21 cellular contexts compared by ENCODE assay signal in the genomic region with DNA sequence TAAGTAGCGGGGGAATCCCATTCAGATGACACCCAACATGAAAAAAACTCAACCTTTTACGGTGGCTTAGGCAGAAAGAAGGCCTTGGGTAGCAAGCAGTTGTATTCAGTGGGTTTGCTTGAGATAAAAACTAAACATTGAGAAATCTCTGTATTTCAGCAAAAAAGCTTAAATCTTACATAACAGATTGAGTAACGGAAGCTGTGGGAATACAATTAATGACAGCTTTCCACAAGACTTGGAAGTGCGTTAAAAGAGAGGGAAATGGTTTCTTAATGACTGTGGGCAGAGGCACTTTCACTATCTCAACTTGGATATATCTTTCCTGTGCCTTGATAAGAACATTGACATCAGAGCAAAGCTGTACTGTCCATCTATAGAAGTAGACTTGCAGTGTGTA.
DNase-seq lines count a peak whose midpoint lies in the region; ATAC-seq, FAIRE-seq and TF ChIP-seq lines count a peak whose summit lies in the region.
"Had no signal": no experiment of that assay in that cellular context is flagged by ENCODE, and none has a peak within 500 bp of the region (broad histone marks: within the 10 kb centered on the region; RNA-seq: fewer than 3 reads in every experiment).

No MANE protein-coding gene starts in this region.

- intact Hi-C loops in CD8-positive, alpha-beta T cell (cut with DNase I, micrococcal nuclease): no loop called here

- H3F3A ChIP-seq in smooth muscle cell (ENCODE audit: low read depth) (no peaks in the 10 kb centered on the region), GM23248 (ENCODE audit: insufficient read depth) (no peaks in the 10 kb centered on the region)

- no peak overlapping the region for H2BK12ac ChIP-seq in H9 (ENCODE audit: insufficient read length, low read depth, low read length)
- no peak overlapping the region for H2BK12ac ChIP-seq in H1 (ENCODE audit: low read depth, low read length)

- no peaks in the 10 kb centered on the region for H3K36me3 ChIP-seq in H1 (ENCODE audit: control insufficient read depth in 2 of 4, insufficient read depth in 4 of 4, low read length in 3 of 4)
- no peaks in the 10 kb centered on the region for H3K36me3 ChIP-seq in smooth muscle cell (ENCODE audit: low read depth)
- H3K36me3 ChIP-seq in CD8-positive, alpha-beta T cell (ENCODE audit: insufficient read depth, low read length): no peaks in the 10 kb centered on the region
- no peaks in the 10 kb centered on the region for H3K36me3 ChIP-seq in GM23248 (ENCODE audit: low read depth)

- H3K4me3 ChIP-seq in H1 (ENCODE audit: extremely low read depth in 1 of 4, insufficient read depth in 2 of 4, low read depth in 3 of 4, low read length in 4 of 4) (no peak overlapping the region), smooth muscle cell (no peak overlapping the region), GM23248 (no peak overlapping the region)
- H3K4me3 ChIP-seq in CD8-positive, alpha-beta T cell (ENCODE audit: low read depth, low read length): no peak overlapping the region
- H3K4me3 ChIP-seq: SK-N-MC had no signal

- H4K5ac ChIP-seq in H9 (ENCODE audit: insufficient read length, low read depth, low read length): no peak overlapping the region
- no peak overlapping the region for H4K5ac ChIP-seq in H1 (ENCODE audit: insufficient read length, low read depth, low read length)

- no peak for TF ChIP-seq EP300 in H1 (IDR thresholded peaks at IDR 0.05; ENCODE audit: borderline replicate concordance in 1 of 2, low read depth in 2 of 2, low read length in 2 of 2)

- WGBS in H9 (ENCODE audit: extremely low coverage, insufficient read length, low lambda C conversion rate): no CpG with 5 or more reads among the region's 4 CpGs
- 91% methylated on average over 4 of the region's 4 CpGs; no CpG with 5 or more reads in 1 of the 2 experiments for WGBS in H1 (ENCODE audit: extremely low coverage in 1 of 2, insufficient coverage in 1 of 2, insufficient read length in 1 of 2, insufficient replicate concordance in 2 of 2, low coverage in 1 of 2, low lambda C conversion rate in 2 of 2, missing lambda C conversion rate in 1 of 2), 2 experiments
- WGBS in smooth muscle cell (ENCODE audit: low lambda C conversion rate): 41% methylated on average over 4 of the region's 4 CpGs
- WGBS in GM23248 (ENCODE audit: low coverage in 1 of 2, low lambda C conversion rate in 2 of 2, missing lambda C conversion rate in 2 of 2), 2 experiments: 12 to 14% methylated on average over 4 of the region's 4 CpGs

- peak overlapping the region in 2 of 3 experiments; percentile 12 to 44; a peak in 2 of 7 replicates for H3K27ac Mint-ChIP-seq in H9
- no peak overlapping the region for H3K27ac Mint-ChIP-seq in CD8-positive, alpha-beta T cell
- H3K27ac Mint-ChIP-seq: B cell; CD4-positive, alpha-beta T cell had no signal

- H2BK15ac ChIP-seq in H9 (ENCODE audit: low read depth, low read length) (no peak overlapping the region), H1 (ENCODE audit: low read length) (no peak overlapping the region; the same call in 1 of the 2 replicates)

- POLR2A ChIA-PET in H1 (lab: Charles Lee; ENCODE audit: partially characterized antibody): no interaction called here
- POLR2A ChIA-PET in CD8-positive, alpha-beta T cell (lab: Charles Lee): no interaction called here

- TF ChIP-seq CTCF in H9 (conservative IDR thresholded peaks at IDR 0.05) (no peak), H1 (IDR thresholded peaks at IDR 0.05; ENCODE audit: control extremely low read depth in 1 of 3, insufficient read depth in 1 of 3, low read depth in 1 of 3, low read length in 3 of 3) (no peak), smooth muscle cell (IDR thresholded peaks at IDR 0.05; ENCODE audit: borderline replicate concordance, insufficient read depth, poor library complexity, severe bottlenecking) (no peak)
- no peak for TF ChIP-seq CTCF in CD8-positive, alpha-beta T cell (IDR thresholded peaks at IDR 0.05)

- H2BK120ac ChIP-seq in H9 (ENCODE audit: low read depth, low read length, poor library complexity, severe bottlenecking): no peak overlapping the region
- peak overlapping the region; percentile 40 for H2BK120ac ChIP-seq in H1 (replicated peaks; ENCODE audit: low read depth, low read length)

- H3K18ac ChIP-seq in H9 (ENCODE audit: insufficient read length, low read depth, low read length): no peak overlapping the region
- H3K18ac ChIP-seq in H1 (ENCODE audit: extremely low read depth, low read length): no peak overlapping the region

- H3K27me3 ChIP-seq in H9 (ENCODE audit: insufficient read depth, low read length): no peaks in the 10 kb centered on the region
- H3K27me3 ChIP-seq in H1 (replicated peaks in 1 of 4; ENCODE audit: control insufficient read depth in 3 of 4, extremely low read depth in 1 of 4, insufficient read depth in 3 of 4, low read length in 3 of 4): no peaks in the 10 kb centered on the region
- H3K27me3 ChIP-seq in smooth muscle cell (ENCODE audit: low read depth): no peaks in the 10 kb centered on the region
- H3K27me3 ChIP-seq in CD8-positive, alpha-beta T cell (ENCODE audit: insufficient read depth, low read length): no peaks in the 10 kb centered on the region
- H3K27me3 ChIP-seq in GM23248 (replicated peaks; ENCODE audit: insufficient read depth): no peaks in the 10 kb centered on the region

- H2BK20ac ChIP-seq in H9 (ENCODE audit: low read depth, low read length, poor library complexity, severe bottlenecking) (no peak overlapping the region), H1 (ENCODE audit: low read length) (no peak overlapping the region; the same call in 1 of the 2 replicates)

- peaks cover 20% of the 10 kb centered on the region in 2 experiments for H3K4me1 Mint-ChIP-seq in H9
- H3K4me1 Mint-ChIP-seq in CD8-positive, alpha-beta T cell (ENCODE audit: low read depth): no peaks in the 10 kb centered on the region

- H3K4me1 ChIP-seq in H9 (ENCODE audit: insufficient read depth, low read length) (peaks cover 3% of the 10 kb centered on the region; the same call in 1 of the 2 replicates), H1 (replicated peaks in 1 of 4; ENCODE audit: control insufficient read depth in 3 of 4, insufficient read depth in 4 of 4, low read length in 3 of 4) (peaks cover 0 to 7% (median under 1%) of the 10 kb centered on the region in 4 experiments; a peak in 2 of 7 replicates), smooth muscle cell (ENCODE audit: low read depth) (no peaks in the 10 kb centered on the region), GM23248 (ENCODE audit: insufficient read depth) (no peaks in the 10 kb centered on the region)
- H3K4me1 ChIP-seq in CD8-positive, alpha-beta T cell (ENCODE audit: insufficient read depth, low read length): no peaks in the 10 kb centered on the region

- H3K27ac ChIP-seq in H9 (ENCODE audit: insufficient read length, low read depth, low read length): no peak overlapping the region
- H3K27ac ChIP-seq in H1 (ENCODE audit: low read depth, low read length): no peak overlapping the region
- no peak overlapping the region for H3K27ac ChIP-seq in smooth muscle cell (ENCODE audit: low read depth)
- no peak overlapping the region for H3K27ac ChIP-seq in CD8-positive, alpha-beta T cell (ENCODE audit: low read depth, low read length)
- H3K27ac ChIP-seq in GM23248: no peak overlapping the region
- H3K27ac ChIP-seq: SK-N-MC had no signal

- H3K23ac ChIP-seq in H9 (ENCODE audit: insufficient read length, low read depth, low read length) (no peak overlapping the region), H1 (ENCODE audit: insufficient read length) (no peak overlapping the region)

- H4K8ac ChIP-seq in H9 (replicated peaks; ENCODE audit: insufficient read length, low read depth, low read length) (no peak overlapping the region), H1 (ENCODE audit: extremely low read depth, insufficient read depth, low read length) (no peak overlapping the region)

- H3K79me1 ChIP-seq in H9 (ENCODE audit: insufficient read depth, low read depth, low read length, poor library complexity, severe bottlenecking) (no peaks in the 10 kb centered on the region), H1 (ENCODE audit: low read depth, low read length) (no peaks in the 10 kb centered on the region)

- CTCF ChIA-PET in H1 (lab: Charles Lee; ENCODE audit: partially characterized antibody): interaction anchor here (0.6 kb wide), 1 partner anchor 1140 kb away, joined by 3 read pairs; no protein-coding TSS in a partner anchor
- CTCF ChIA-PET in CD8-positive, alpha-beta T cell (lab: Charles Lee): no interaction called here

- no peak overlapping the region for H3K9ac ChIP-seq in H9 (ENCODE audit: extremely low read depth, insufficient read length, low read length)
- H3K9ac ChIP-seq in H1 (replicated peaks in 1 of 4; ENCODE audit: extremely low read depth in 1 of 4, low read depth in 3 of 4, low read length in 3 of 4): no peak overlapping the region
- H3K9ac ChIP-seq in smooth muscle cell (ENCODE audit: low read depth): no peak overlapping the region
- no peak overlapping the region for H3K9ac ChIP-seq in GM23248

- H3K79me2 ChIP-seq in H9 (ENCODE audit: insufficient read depth, low read length) (no peaks in the 10 kb centered on the region), H1 (ENCODE audit: control insufficient read depth in 1 of 2, insufficient read depth in 2 of 2, low read length in 2 of 2) (no peaks in the 10 kb centered on the region), smooth muscle cell (ENCODE audit: low read depth) (no peaks in the 10 kb centered on the region), GM23248 (ENCODE audit: insufficient read depth) (no peaks in the 10 kb centered on the region)

- in situ Hi-C loops in GM23248 (cut with MboI): no loop called here

- H3K4ac ChIP-seq in H9 (ENCODE audit: low read depth, low read length) (no peak overlapping the region), H1 (replicated peaks; ENCODE audit: insufficient read length, low read depth, low read length) (no peak overlapping the region)

- TF ChIP-seq POLR2A in H1 (IDR thresholded peaks at IDR 0.05; ENCODE audit: control extremely low read depth in 1 of 2, low read depth in 2 of 2, low read length in 2 of 2): no peak

- peak; percentile 16 to 35 for DNase-seq in NOMO-1 (lab: John Stamatoyannopoulos, UW; ENCODE audit: unreplicated experiment in 2 of 2)
- DNase-seq in NOMO-1 treated with DMSO at 0.1 percent for 48 hours (lab: John Stamatoyannopoulos, UW; ENCODE audit: unreplicated experiment): no peak
- no peak for DNase-seq in H9
- DNase-seq in H1 (ENCODE audit: low read depth in 1 of 2, low spot score in 2 of 2): no peak
- DNase-seq in smooth muscle cell (lab: John Stamatoyannopoulos, UW; ENCODE audit: unreplicated experiment): no peak
- no peak for DNase-seq in CD8-positive, alpha-beta T cell
- DNase-seq in GM23248: no peak
- DNase-seq: 8988T; CD4-positive, alpha-beta T cell; DMS153; GDM1; MM.1S; NCI-H1694 treated with DMSO at 0.1 percent for 48 hours; NCI-H2107; NCI-H510A treated with DMSO at 0.1 percent for 48 hours; SHP77 had no signal

- H2AFZ ChIP-seq in H9 (ENCODE audit: low read length) (no peak overlapping the region), H1 (ENCODE audit: low read length) (0 out of 2 replicates have a peak overlapping the region, but pooled peaks have one; percentile 6), smooth muscle cell (ENCODE audit: low read depth) (no peak overlapping the region), GM23248 (no peak overlapping the region)

- no peak overlapping the region for H3K4me2 ChIP-seq in H9 (ENCODE audit: insufficient read depth, insufficient read length, low read length)
- no peak overlapping the region for H3K4me2 ChIP-seq in H1 (ENCODE audit: insufficient read depth in 1 of 2, low read depth in 2 of 2, low read length in 2 of 2)
- H3K4me2 ChIP-seq in smooth muscle cell: peak overlapping the region; percentile 59
- no peak overlapping the region for H3K4me2 ChIP-seq in GM23248 (ENCODE audit: unreplicated experiment)

- no peaks in the 10 kb centered on the region for H3K27me3 Mint-ChIP-seq in H9 (ENCODE audit: low read depth)
- no peaks in the 10 kb centered on the region for H3K27me3 Mint-ChIP-seq in CD8-positive, alpha-beta T cell (ENCODE audit: low read depth)
- H3K27me3 Mint-ChIP-seq: B cell; CD4-positive, alpha-beta T cell had no signal

- no peaks in the 10 kb centered on the region for H3K23me2 ChIP-seq in H9 (ENCODE audit: insufficient read length, low read depth, low read length, poor library complexity, severe bottlenecking)
- H3K23me2 ChIP-seq in H1 (ENCODE audit: low read depth, low read length): no peaks in the 10 kb centered on the region

- no peak overlapping the region for H3K4me3 Mint-ChIP-seq in H9
- H3K4me3 Mint-ChIP-seq in CD8-positive, alpha-beta T cell: no peak overlapping the region
- H3K4me3 Mint-ChIP-seq: B cell; CD4-positive, alpha-beta T cell had no signal

- 0 out of 7 replicates have a peak, but pooled peaks cover 0 to 5% (median 0%) of the 10 kb centered on the region in 3 experiments for H3K36me3 Mint-ChIP-seq in H9 (ENCODE audit: insufficient read depth in 1 of 3, low read depth in 3 of 3)
- H3K36me3 Mint-ChIP-seq in CD8-positive, alpha-beta T cell: no peaks in the 10 kb centered on the region

- H4K20me1 ChIP-seq in H9 (ENCODE audit: control insufficient read depth, insufficient read depth, insufficient read length): no peaks in the 10 kb centered on the region
- H4K20me1 ChIP-seq in H1 (replicated peaks in 1 of 2; ENCODE audit: control insufficient read depth in 1 of 2, insufficient read depth in 2 of 2, low read length in 2 of 2): no peaks in the 10 kb centered on the region
- no peaks in the 10 kb centered on the region for H4K20me1 ChIP-seq in smooth muscle cell (ENCODE audit: low read depth)
- H4K20me1 ChIP-seq in GM23248 (ENCODE audit: insufficient read depth): no peaks in the 10 kb centered on the region

- no peak for FAIRE-seq in H1 (lab: Jason Lieb, UNC)
- FAIRE-seq: RCC 7860 had no signal

- no peaks in the 10 kb centered on the region for H3K9me3 Mint-ChIP-seq in H9
- H3K9me3 Mint-ChIP-seq in CD8-positive, alpha-beta T cell: no peaks in the 10 kb centered on the region
- H3K9me3 Mint-ChIP-seq: CD4-positive, alpha-beta T cell had no signal

- H2BK5ac ChIP-seq in H9 (ENCODE audit: insufficient read length, low read length) (no peak overlapping the region), H1 (ENCODE audit: low read depth, low read length) (no peak overlapping the region)

- H2AK5ac ChIP-seq in H9 (ENCODE audit: insufficient read length, low read length) (no peak overlapping the region), H1 (ENCODE audit: low read depth, low read length) (no peak overlapping the region)

- H3K9me3 ChIP-seq in H9 (ENCODE audit: control insufficient read depth, low read depth, low read length) (no peaks in the 10 kb centered on the region), H1 (ENCODE audit: insufficient read depth in 2 of 2, low read depth in 1 of 2, low read length in 1 of 2) (no peaks in the 10 kb centered on the region), smooth muscle cell (replicated peaks; ENCODE audit: low read depth) (no peaks in the 10 kb centered on the region), GM23248 (ENCODE audit: low read depth) (no peaks in the 10 kb centered on the region)
- no peaks in the 10 kb centered on the region for H3K9me3 ChIP-seq in CD8-positive, alpha-beta T cell (ENCODE audit: low read length)

- H4K91ac ChIP-seq in H9 (ENCODE audit: insufficient read length, low read depth, low read length) (no peak overlapping the region), H1 (replicated peaks; ENCODE audit: insufficient read length, low read length) (peak overlapping the region; percentile 85)

- no peak overlapping the region for H3K14ac ChIP-seq in H9 (ENCODE audit: insufficient read depth, low read length)
- no peak overlapping the region for H3K14ac ChIP-seq in H1 (ENCODE audit: insufficient read length)

- H3T11ph ChIP-seq in H9 (ENCODE audit: low read length): no peak overlapping the region

- H3K9me2 ChIP-seq in GM23248 (ENCODE audit: insufficient read depth): no peaks in the 10 kb centered on the region

- no peak for TF ChIP-seq RAD21 in H1 (IDR thresholded peaks at IDR 0.05 in 1 of 2, conservative IDR thresholded peaks at IDR 0.05 in 1 of 2; ENCODE audit: low read depth in 2 of 2, low read length in 2 of 2)

- H3K56ac ChIP-seq in H9 (ENCODE audit: insufficient read length, low read depth, low read length): no peak overlapping the region
- H3K56ac ChIP-seq in H1 (replicated peaks; ENCODE audit: insufficient read length, low read depth, low read length): no peak overlapping the region

- ATAC-seq in CD8-positive, alpha-beta T cell: no peak
- ATAC-seq in HG02885 (IDR thresholded peaks at IDR 0.05; ENCODE audit: poor library complexity, unreplicated experiment): no peak
- ATAC-seq: HCT116 had no signal

Comparison
In these comparisons a context has a peak if more than half of its experiments do, and no peak if none do; other contexts are left out.
1. DNase-seq: peak in NOMO-1 (2 of 2); none in NOMO-1 treated with DMSO at 0.1 percent for 48 hours (single experiment), H9 (single experiment), H1 (0 of 2), smooth muscle cell (single experiment), CD8-positive, alpha-beta T cell (0 of 7) and GM23248 (single experiment).